ENCODE assay signal across 12 cellular contexts in the genomic region with DNA sequence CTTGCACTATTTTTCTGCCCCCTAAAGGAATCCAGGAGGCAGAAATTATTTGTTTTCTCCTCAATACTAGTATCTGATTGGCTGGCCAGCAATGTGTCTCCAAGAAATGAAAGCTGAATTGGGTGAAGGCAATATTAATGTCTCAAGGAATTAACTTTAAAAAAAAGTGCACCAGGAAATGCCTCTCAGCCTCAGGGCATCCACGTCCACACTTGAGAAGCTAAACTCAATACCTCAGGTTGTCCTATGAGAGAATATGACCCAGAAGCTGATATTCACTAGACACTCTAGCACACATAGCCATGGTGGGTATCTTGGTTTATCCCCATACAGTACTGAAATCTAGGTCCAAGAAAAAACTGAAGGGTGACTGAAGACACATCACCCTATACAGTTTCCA. TPM values are rescaled to one million over a fixed set of nuclear protein-coding genes. Genes with fewer than 3 reads are reported as not detected.
DNase-seq lines count a peak whose midpoint lies in the region; ATAC-seq and TF ChIP-seq lines count a peak whose summit lies in the region.
"Had no signal": no experiment of that assay in that cellular context is flagged by ENCODE, and none has a peak within 500 bp of the region (broad histone marks: within the 10 kb centered on the region; RNA-seq: fewer than 3 reads in every experiment).

No MANE protein-coding gene starts in this region.

- H3K9ac ChIP-seq in endodermal cell (ENCODE audit: extremely low read depth, low read length, poor library complexity, severe bottlenecking): no peak overlapping the region
- H3K9ac ChIP-seq in neural progenitor cell: no peak overlapping the region

- H4K20me1 ChIP-seq in neural progenitor cell (ENCODE audit: low read depth): peaks cover 25% of the 10 kb centered on the region

- H3K4me3 ChIP-seq in endodermal cell (ENCODE audit: low read length) (peak overlapping the region; percentile 97), neural progenitor cell (peak overlapping the region; percentile 81), SJCRH30 (no peak overlapping the region), ovary (no peak overlapping the region)

- no peak for TF ChIP-seq POLR2A in ovary (IDR thresholded peaks at IDR 0.05)

- H3F3A ChIP-seq in neural progenitor cell (ENCODE audit: low read depth): no peaks in the 10 kb centered on the region

- peak overlapping the region; percentile 90 for H3K4me2 ChIP-seq in neural progenitor cell

- peaks cover 71% of the 10 kb centered on the region for H3K79me2 ChIP-seq in neural progenitor cell (ENCODE audit: low read depth)

- peaks cover 56% of the 10 kb centered on the region for H3K36me3 Mint-ChIP-seq in T-helper 1 cell treated with Interleukin-12 subunit alpha and Interleukin-12 subunit beta and Interleukin-4 antibody, amounts not matched to agents 30 μg/mL and 1 μg/mL, for 36 hours (ENCODE audit: low read depth)
- H3K36me3 Mint-ChIP-seq in T-cell (peaks cover 48% of the 10 kb centered on the region), endodermal cell (ENCODE audit: low read depth) (peaks cover 23% of the 10 kb centered on the region), neural progenitor cell (peaks cover 55% of the 10 kb centered on the region)

- DNase-seq in T-helper 1 cell (no peak), T-cell (no peak), endodermal cell (no peak), neural progenitor cell (ENCODE audit: low spot score) (no peak), SJCRH30 (no peak), ovary (no peak)
- DNase-seq: cortex of kidney, lower lobe of right lung, NCI-H1417, NCI-H774 had no signal

- no peak overlapping the region for H3K27ac ChIP-seq in endodermal cell (ENCODE audit: low read depth, low read length)
- H3K27ac ChIP-seq in neural progenitor cell: no peak overlapping the region
- no peak overlapping the region for H3K27ac ChIP-seq in SJCRH30
- H3K27ac ChIP-seq in ovary: no peak overlapping the region

- no peak for TF ChIP-seq EP300 in ovary (IDR thresholded peaks at IDR 0.05)

- H3K4me1 Mint-ChIP-seq in T-helper 1 cell treated with Interleukin-12 subunit alpha and Interleukin-12 subunit beta and Interleukin-4 antibody, amounts not matched to agents 30 μg/mL and 1 μg/mL, for 36 hours (ENCODE audit: low read depth): peaks cover 8% of the 10 kb centered on the region
- H3K4me1 Mint-ChIP-seq in T-cell (peaks cover 39 to 66% (median 46%) of the 10 kb centered on the region in 3 donors), endodermal cell (peaks cover 28% of the 10 kb centered on the region), neural progenitor cell (peaks cover 3% of the 10 kb centered on the region)

- H3K4me3 Mint-ChIP-seq in T-helper 1 cell treated with Interleukin-12 subunit alpha and Interleukin-12 subunit beta and Interleukin-4 antibody, amounts not matched to agents 30 μg/mL and 1 μg/mL, for 36 hours: peak overlapping the region; percentile 94
- H3K4me3 Mint-ChIP-seq in T-cell: peak overlapping the region; percentile 95 to 99 (median 99)
- H3K4me3 Mint-ChIP-seq in endodermal cell: peak overlapping the region; percentile 99
- H3K4me3 Mint-ChIP-seq in neural progenitor cell: peak overlapping the region; percentile 98

- no peak overlapping the region for H3K27ac Mint-ChIP-seq in T-helper 1 cell treated with Interleukin-12 subunit alpha and Interleukin-12 subunit beta and Interleukin-4 antibody, amounts not matched to agents 30 μg/mL and 1 μg/mL, for 36 hours
- H3K27ac Mint-ChIP-seq in T-cell (peak overlapping the region in 1 of 2 donors; percentile 68), endodermal cell (peak overlapping the region; percentile 55), neural progenitor cell (no peak overlapping the region)

- CTCF ChIA-PET in T-cell (lab: Charles Lee): no interaction called here

- H2AFZ ChIP-seq in neural progenitor cell (replicated peaks): no peak overlapping the region

- H3K4me1 ChIP-seq in endodermal cell (ENCODE audit: control insufficient read depth, insufficient read depth, low read length) (peaks cover 2% of the 10 kb centered on the region), neural progenitor cell (peaks cover 11% of the 10 kb centered on the region), SJCRH30 (no peaks in the 10 kb centered on the region), ovary (ENCODE audit: insufficient read depth) (peaks cover 5% of the 10 kb centered on the region)

- no peaks in the 10 kb centered on the region for H3K27me3 Mint-ChIP-seq in T-helper 1 cell treated with Interleukin-12 subunit alpha and Interleukin-12 subunit beta and Interleukin-4 antibody, amounts not matched to agents 30 μg/mL and 1 μg/mL, for 36 hours (ENCODE audit: low read depth)
- H3K27me3 Mint-ChIP-seq in T-cell (no peaks in the 10 kb centered on the region), endodermal cell (ENCODE audit: insufficient read depth) (no peaks in the 10 kb centered on the region), neural progenitor cell (ENCODE audit: insufficient read depth, low read depth) (peaks cover 2% of the 10 kb centered on the region)

- POLR2A ChIA-PET in T-cell (lab: Charles Lee): no interaction called here

- H3K36me3 ChIP-seq in endodermal cell (ENCODE audit: control insufficient read depth, insufficient read depth, low read length) (peaks cover 26% of the 10 kb centered on the region), neural progenitor cell (no peaks in the 10 kb centered on the region), SJCRH30 (peaks cover 48% of the 10 kb centered on the region), ovary (no peaks in the 10 kb centered on the region)

- H3K9me3 ChIP-seq in endodermal cell (ENCODE audit: control insufficient read depth, low read length): peaks cover 20% of the 10 kb centered on the region
- no peaks in the 10 kb centered on the region for H3K9me3 ChIP-seq in neural progenitor cell (ENCODE audit: low read depth)
- peaks cover 9% of the 10 kb centered on the region for H3K9me3 ChIP-seq in SJCRH30 (replicated peaks)
- no peaks in the 10 kb centered on the region for H3K9me3 ChIP-seq in ovary

- ATAC-seq in T-cell (replicated peaks in 1 of 4): no peak
- no peak for ATAC-seq in HG02885 (IDR thresholded peaks at IDR 0.05; ENCODE audit: poor library complexity, unreplicated experiment)
- ATAC-seq: lower lobe of right lung had no signal

- peaks cover 41% of the 10 kb centered on the region for H3K9me3 Mint-ChIP-seq in T-helper 1 cell treated with Interleukin-12 subunit alpha and Interleukin-12 subunit beta and Interleukin-4 antibody, amounts not matched to agents 30 μg/mL and 1 μg/mL, for 36 hours
- H3K9me3 Mint-ChIP-seq in T-cell (peaks cover 0 to 4% (median 0%) of the 10 kb centered on the region in 3 donors), endodermal cell (no peaks in the 10 kb centered on the region), neural progenitor cell (peaks cover 57% of the 10 kb centered on the region)

- H3K27me3 ChIP-seq in endodermal cell (ENCODE audit: control insufficient read depth, insufficient read depth, low read length, poor library complexity, severe bottlenecking) (no peaks in the 10 kb centered on the region), neural progenitor cell (no peaks in the 10 kb centered on the region), SJCRH30 (no peaks in the 10 kb centered on the region), ovary (no peaks in the 10 kb centered on the region)

- intact Hi-C loops in ovary (cut with DNase I): no loop called here

- no peak for TF ChIP-seq CTCF in endodermal cell (conservative IDR thresholded peaks at IDR 0.05)
- no peak for TF ChIP-seq CTCF in neural progenitor cell (IDR thresholded peaks at IDR 0.05)
- TF ChIP-seq CTCF in ovary (IDR thresholded peaks at IDR 0.05): no peak

- WGBS in endodermal cell (ENCODE audit: insufficient coverage in 1 of 2, insufficient read length in 1 of 2), 2 experiments: 75 to 100% methylated on average over 1 of the region's 1 CpG
- 75 to 88% (median 85%) methylated on average over 1 of the region's 1 CpG for WGBS in ovary, 3 donors

RNA-seq across cellular contexts. Expression of a gene that starts 2.1 kb away (rescaled TPM):
- total RNA-seq in T-cell (100 to 1,000 TPM in 1 of 5 donors, 10 to 100 TPM in 4; 76.0 to 103 (median 80.4) TPM), endodermal cell (10 to 100 TPM; 66.9 to 75.4 TPM), neural progenitor cell (ENCODE audit: low replicate concordance) (69.7 and 105 TPM in 2 replicates), ovary (10 to 100 TPM; 50.9 to 85.6 (median 71.5) TPM)
- 43.3 TPM for polyA plus RNA-seq in endodermal cell (2013, experiment 1 of 2)
- polyA plus RNA-seq in endodermal cell (2013, experiment 2 of 2): 44.6 TPM
- 49.4 and 55.2 TPM in 2 replicates for total RNA-seq in SJCRH30 (2014; rRNA removed; shearing (Covaris generic))
- polyA plus RNA-seq in ovary: 10 to 100 TPM; 13.2 to 23.2 TPM

Comparison
In these comparisons a context has a peak if more than half of its experiments do, and no peak if none do; other contexts are left out.
1. H3K4me3 ChIP-seq: peak in endodermal cell (single experiment) and neural progenitor cell (single experiment); none in SJCRH30 (single experiment) and ovary (single experiment).
2. Peak in every context shown above with its lines, with median percentiles within 50 percentile points of each other: H3K4me3 Mint-ChIP-seq.